8 cellular contexts compared by ENCODE assay signal in genomic region chr9:133119461-133120342, GRCh38. TPM values are rescaled to one million over a fixed set of nuclear protein-coding genes. Genes with fewer than 3 reads are reported as not detected.
DNase-seq lines count a peak whose midpoint lies in the region; ATAC-seq lines count a peak whose summit lies in the region.

No MANE protein-coding gene starts in this region.

- no peak for ATAC-seq in stimulated activated naive CD8-positive, alpha-beta T cell treated with anti-CD3 and anti-CD28 coated beads, Interleukin-15, amount 100 ng/mL, for 72 hours

- peaks cover 3% of the 10 kb centered on the region for H3K36me3 Mint-ChIP-seq in activated naive CD8-positive, alpha-beta T cell treated with anti-CD3 and anti-CD28 coated beads for 36 hours

- H3K4me3 Mint-ChIP-seq in activated naive CD8-positive, alpha-beta T cell treated with anti-CD3 and anti-CD28 coated beads for 36 hours = peak overlapping the region; percentile 77
- peak overlapping the region; percentile 77 to 80 for H3K4me3 Mint-ChIP-seq in stimulated activated naive CD8-positive, alpha-beta T cell treated with anti-CD3 and anti-CD28 coated beads, Interleukin-15, amount 100 ng/mL, for 72 hours

- no peaks in the 10 kb centered on the region for H3K27me3 Mint-ChIP-seq in activated naive CD8-positive, alpha-beta T cell treated with anti-CD3 and anti-CD28 coated beads for 36 hours
- H3K27me3 Mint-ChIP-seq in stimulated activated naive CD8-positive, alpha-beta T cell treated with anti-CD3 and anti-CD28 coated beads, Interleukin-15, amount 100 ng/mL, for 72 hours = no peaks in the 10 kb centered on the region

- peak; percentile 42 for DNase-seq in NCI-H2227 (lab: John Stamatoyannopoulos, UW; ENCODE audit: unreplicated experiment)
- DNase-seq in NCI-H2227 treated with DMSO at 0.1 percent for 48 hours (lab: John Stamatoyannopoulos, UW) = no peak
- DNase-seq in activated naive CD8-positive, alpha-beta T cell treated with anti-CD3 and anti-CD28 coated beads for 36 hours = no peak
- DNase-seq in hippocampal formation (lab: John Stamatoyannopoulos, UW) = peak; percentile 35 to 42
- no peak for DNase-seq in stimulated activated naive CD8-positive, alpha-beta T cell treated with anti-CD3 and anti-CD28 coated beads, Interleukin-15, amount 100 ng/mL, for 72 hours
- no peak for DNase-seq in NCI-H2196 treated with DMSO at 0.1 percent for 48 hours (lab: John Stamatoyannopoulos, UW; ENCODE audit: unreplicated experiment)
- DNase-seq in activated gamma-delta T cell (lab: John Stamatoyannopoulos, UW) = no peak
- DNase-seq in stimulated activated CD4-positive, alpha-beta T cell treated with anti-CD3 and anti-CD28 coated beads, Interleukin-1b, Interleukin-23, amount 100 ng/mL, for 48 hours = no peak

- H3K27ac Mint-ChIP-seq in activated naive CD8-positive, alpha-beta T cell treated with anti-CD3 and anti-CD28 coated beads for 36 hours = peak overlapping the region; percentile 5
- peak overlapping the region in 1 of 2 donors; percentile 74 for H3K27ac Mint-ChIP-seq in stimulated activated naive CD8-positive, alpha-beta T cell treated with anti-CD3 and anti-CD28 coated beads, Interleukin-15, amount 100 ng/mL, for 72 hours

- H3K9me3 Mint-ChIP-seq in activated naive CD8-positive, alpha-beta T cell treated with anti-CD3 and anti-CD28 coated beads for 36 hours = no peaks in the 10 kb centered on the region
- H3K9me3 Mint-ChIP-seq in stimulated activated naive CD8-positive, alpha-beta T cell treated with anti-CD3 and anti-CD28 coated beads, Interleukin-15, amount 100 ng/mL, for 72 hours = no peaks in the 10 kb centered on the region

- H3K4me1 Mint-ChIP-seq in activated naive CD8-positive, alpha-beta T cell treated with anti-CD3 and anti-CD28 coated beads for 36 hours = peaks cover 47% of the 10 kb centered on the region
- H3K4me1 Mint-ChIP-seq in stimulated activated naive CD8-positive, alpha-beta T cell treated with anti-CD3 and anti-CD28 coated beads, Interleukin-15, amount 100 ng/mL, for 72 hours = peaks cover 84% of the 10 kb centered on the region

RNA-seq across cellular contexts. Expression of gene RALGDS, which starts 1.3 kb away (rescaled TPM):
- total RNA-seq in activated naive CD8-positive, alpha-beta T cell treated with anti-CD3 and anti-CD28 coated beads for 36 hours = 10 to 100 TPM; 50.3 to 51.9 TPM

RNA-seq across cellular contexts. Expression of gene GBGT1, which starts 44.0 kb away (rescaled TPM):
- total RNA-seq in activated naive CD8-positive, alpha-beta T cell treated with anti-CD3 and anti-CD28 coated beads for 36 hours = 1 to 10 TPM; 1.6 to 2.9 TPM

RNA-seq across cellular contexts. Expression of gene CEL, which starts 57.9 kb away (rescaled TPM):
- 1 to 10 TPM; 2.3 to 2.8 TPM for total RNA-seq in activated naive CD8-positive, alpha-beta T cell treated with anti-CD3 and anti-CD28 coated beads for 36 hours

Comparison
In these comparisons a context has a peak if more than half of its experiments do, and no peak if none do; other contexts are left out.
1. DNase-seq: peak in NCI-H2227 (single experiment) and hippocampal formation (2 of 2); none in NCI-H2227 treated with DMSO at 0.1 percent for 48 hours (single experiment), activated naive CD8-positive, alpha-beta T cell treated with anti-CD3 and anti-CD28 coated beads for 36 hours (single experiment), stimulated activated naive CD8-positive, alpha-beta T cell treated with anti-CD3 and anti-CD28 coated beads, Interleukin-15, amount 100 ng/mL, for 72 hours (0 of 2), NCI-H2196 treated with DMSO at 0.1 percent for 48 hours (single experiment), activated gamma-delta T cell (single experiment) and stimulated activated CD4-positive, alpha-beta T cell treated with anti-CD3 and anti-CD28 coated beads, Interleukin-1b, Interleukin-23, amount 100 ng/mL, for 48 hours (single experiment).